8 cellular contexts compared by ENCODE assay signal in genomic region chrX:38754102-38754790, GRCh38.
DNase-seq lines count a peak whose midpoint lies in the region; TF ChIP-seq lines count a peak whose summit lies in the region.

No MANE protein-coding gene starts in this region.

- no peak overlapping the region for H3K4me3 ChIP-seq in HEK293 (ENCODE audit: low read depth, low read length)

- no peak for TF ChIP-seq CTCF in HEK293 (tag by site-specific recombination; IDR thresholded peaks at IDR 0.05)

- H3K27ac ChIP-seq in HEK293 (ENCODE audit: extremely low read depth, low read depth, low read length): no peak overlapping the region

- no peaks in the 10 kb centered on the region for H3K4me1 ChIP-seq in HEK293 (ENCODE audit: control insufficient read depth, insufficient read depth, low read length)

- peak; percentile 40 for DNase-seq in D341Med (ENCODE audit: low spot score)
- peak; percentile 76 for DNase-seq in NCI-H748 (lab: John Stamatoyannopoulos, UW; ENCODE audit: unreplicated experiment)
- DNase-seq in activated naive CD4-positive, alpha-beta T cell treated with anti-CD3 and anti-CD28 coated beads, Interleukin-2, amount 50 U/mL, for 16 hours: peak; percentile 28
- peak; percentile 2 to 3 for DNase-seq in hippocampal formation (lab: John Stamatoyannopoulos, UW)
- DNase-seq in stimulated activated CD4-positive, alpha-beta T cell treated with anti-CD3 and anti-CD28 coated beads, Interleukin-12 subunit alpha, Interleukin-12 subunit beta, amount 100 ng/mL, for 4 hours: peak; percentile 6
- DNase-seq in 8988T: no peak
- DNase-seq in effector CD8-positive, alpha-beta T cell (lab: John Stamatoyannopoulos, UW): no peak

- no peaks in the 10 kb centered on the region for H3K36me3 ChIP-seq in HEK293 (ENCODE audit: control insufficient read depth in 2 of 2, insufficient read depth in 1 of 2, low read length in 2 of 2)

- POLR2A ChIA-PET in HEK293 (lab: Yijun Ruan, JAX): no interaction called here

- H3K9me3 ChIP-seq in HEK293 (ENCODE audit: control insufficient read depth, insufficient read depth, low read depth, low read length): no peaks in the 10 kb centered on the region

- CTCF ChIA-PET in HEK293 (lab: Yijun Ruan, JAX): interaction anchor here (0.6 to 2.1 kb wide), 14 partner anchors 9 to 1817 kb away, joined by 3 to 8 read pairs (median 4); no protein-coding TSS in a partner anchor

TF ChIP-seq in HEK293, 187 proteins besides CTCF, POLR2A, EP300 and RAD21:
- TF ChIP-seq ZNF654 (tag by site-specific recombination; IDR thresholded peaks at IDR 0.05; ENCODE audit: low read depth): peak; percentile 56
- TF ChIP-seq WT1 (tag by site-specific recombination; IDR thresholded peaks at IDR 0.05): no peak

Comparison
In these comparisons a context has a peak if more than half of its experiments do, and no peak if none do; other contexts are left out.
1. DNase-seq: peak in D341Med (single experiment), NCI-H748 (single experiment), activated naive CD4-positive, alpha-beta T cell treated with anti-CD3 and anti-CD28 coated beads, Interleukin-2, amount 50 U/mL, for 16 hours (single experiment), hippocampal formation (2 of 2) and stimulated activated CD4-positive, alpha-beta T cell treated with anti-CD3 and anti-CD28 coated beads, Interleukin-12 subunit alpha, Interleukin-12 subunit beta, amount 100 ng/mL, for 4 hours (single experiment); none in 8988T (single experiment) and effector CD8-positive, alpha-beta T cell (single experiment).